ENCODE assay signal across 17 cellular contexts in the genomic region with DNA sequence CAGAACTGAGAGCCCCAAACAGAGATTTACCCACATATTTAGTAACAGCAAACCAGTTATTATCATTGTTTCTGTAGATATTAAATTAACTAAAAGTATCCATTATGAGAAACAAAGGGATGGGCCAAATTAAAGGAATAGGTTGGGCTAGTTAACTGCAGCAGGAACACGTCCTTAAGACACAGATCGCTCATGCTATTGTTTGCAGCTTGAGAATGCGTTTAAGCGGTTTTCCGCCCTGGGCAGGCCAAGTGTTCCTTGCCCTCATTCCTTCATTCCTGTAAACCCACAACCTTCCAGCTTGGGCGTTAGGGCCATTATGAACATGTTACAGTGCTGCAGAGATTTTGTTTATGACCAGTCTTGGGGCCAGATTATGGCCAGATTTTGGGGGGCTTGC. TPM values are rescaled to one million over a fixed set of nuclear protein-coding genes. Genes with fewer than 3 reads are reported as not detected.
"Had no signal": no experiment of that assay in that cellular context is flagged by ENCODE, and none has a peak within 500 bp of the region (broad histone marks: within the 10 kb centered on the region; RNA-seq: fewer than 3 reads in every experiment).

No MANE protein-coding gene starts in this region.

RNA-seq across cellular contexts. Expression of a gene that starts 21.4 kb away (rescaled TPM):
- total RNA-seq: activated B cell treated with CpG ODN at 0.5 μM for 24 hours; activated CD4-positive, alpha-beta T cell treated with anti-CD3 and anti-CD28 coated beads, Interleukin-2, amount 10 ng/mL, durations not matched to agents 24 days and 14 days; activated T-helper 17 cell treated with anti-CD3 and anti-CD28 coated beads, Interleukin-2, amount 50 U/mL, for 72 hours; adrenal gland; astrocyte; body of pancreas; bronchial epithelial cell; cardiac muscle cell; chondrocyte had no signal
- polyA plus RNA-seq: aorta, cardiac muscle cell had no signal

RNA-seq across cellular contexts. Expression of a gene that starts 25.0 kb away (rescaled TPM):
- total RNA-seq: activated B cell treated with CpG ODN at 0.5 μM for 24 hours; activated CD4-positive, alpha-beta memory T cell treated with anti-CD3 and anti-CD28 coated beads for 36 hours; activated CD4-positive, alpha-beta T cell treated with anti-CD3 and anti-CD28 coated beads, Interleukin-2, amount 10 ng/mL, durations not matched to agents 24 days and 14 days; activated CD8-positive, alpha-beta memory T cell treated with anti-CD3 and anti-CD28 coated beads for 36 hours; activated CD8-positive, alpha-beta T cell treated with anti-CD3 and anti-CD28 coated beads for 36 hours; activated naive CD4-positive, alpha-beta T cell treated with anti-CD3 and anti-CD28 coated beads for 36 hours; activated naive CD8-positive, alpha-beta T cell treated with anti-CD3 and anti-CD28 coated beads for 36 hours; activated T-cell treated with anti-CD3 and anti-CD28 coated beads, Interleukin-2, amount 50 U/mL, for 72 hours; activated T-helper 1 cell treated with anti-CD3 and anti-CD28 coated beads, Interleukin-12 subunit alpha, Interleukin-12 subunit beta, Interleukin-2, Interleukin-4 antibody, amounts not matched to agents 30 ng/mL and 10 ng/mL and 1 ng/mL, durations not matched to agents 14 hours and 24 hours and 36 hours; astrocyte; cardiac muscle cell; chondrocyte had no signal
- polyA plus RNA-seq: cardiac muscle cell had no signal
